20 cellular contexts compared by ENCODE assay signal in the genomic region with DNA sequence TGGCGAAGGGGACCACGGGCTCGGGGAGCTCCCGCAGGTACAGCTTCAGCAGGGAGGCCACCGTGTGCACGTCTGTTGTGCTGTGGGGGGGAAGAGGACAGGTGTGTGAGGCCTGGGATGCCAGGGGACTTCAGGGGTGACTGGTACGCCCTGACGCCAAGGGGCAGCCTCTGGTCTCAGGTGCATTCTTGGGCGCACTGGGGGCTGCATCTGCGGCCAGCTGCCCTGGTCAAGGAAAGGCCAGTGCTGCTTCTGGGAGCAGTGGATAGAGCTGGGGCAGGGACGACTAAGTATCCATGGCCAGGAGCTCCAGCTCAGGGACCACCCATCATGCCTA.
DNase-seq lines count a peak whose midpoint lies in the region; ATAC-seq and TF ChIP-seq lines count a peak whose summit lies in the region.
"Had no signal": no experiment of that assay in that cellular context is flagged by ENCODE, and none has a peak within 500 bp of the region (broad histone marks: within the 10 kb centered on the region; RNA-seq: fewer than 3 reads in every experiment).

No MANE protein-coding gene starts in this region.

- no peak overlapping the region for H2AFZ ChIP-seq in mesenchymal stem cell (ENCODE audit: low read depth, low read length)
- H2AFZ ChIP-seq: PC-9 had no signal

- no peak overlapping the region for H2BK12ac ChIP-seq in mesenchymal stem cell (ENCODE audit: low read length in 2 of 2)

- H3K4me3 ChIP-seq in Peyer's patch = no peak overlapping the region
- no peak overlapping the region for H3K4me3 ChIP-seq in mesenchymal stem cell (ENCODE audit: insufficient read depth in 1 of 2, low read depth in 1 of 2, low read length in 2 of 2)
- H3K4me3 ChIP-seq in spleen = no peak overlapping the region
- H3K4me3 ChIP-seq: HAP-1, PC-9 had no signal

- no peak overlapping the region for H3K4me2 ChIP-seq in mesenchymal stem cell (ENCODE audit: low read length, poor library complexity, severe bottlenecking)
- H3K4me2 ChIP-seq: PC-9 had no signal

- peaks cover 3% of the 10 kb centered on the region for H3K79me1 ChIP-seq in mesenchymal stem cell (replicated peaks; ENCODE audit: low read length, poor library complexity, severe bottlenecking)

- WGBS in mesenchymal stem cell = 97% methylated on average over 11 of the region's 11 CpGs
- 83 to 94% (median 89%) methylated on average over 9 to 11 of the region's 11 CpGs for WGBS in spleen, 5 donors

- TF ChIP-seq POLR2A in Peyer's patch (IDR thresholded peaks at IDR 0.05) = no peak
- TF ChIP-seq POLR2A in spleen (IDR thresholded peaks at IDR 0.05) = no peak

- no peak overlapping the region for H3K23ac ChIP-seq in mesenchymal stem cell (ENCODE audit: low read length in 2 of 2)

- no peak overlapping the region for H2BK5ac ChIP-seq in mesenchymal stem cell (ENCODE audit: low read depth, low read length, poor library complexity, severe bottlenecking)

- H3K36me3 ChIP-seq in Peyer's patch (no peaks in the 10 kb centered on the region), mesenchymal stem cell (ENCODE audit: control insufficient read depth in 1 of 2, insufficient read depth in 2 of 2, low read depth in 1 of 2, low read length in 2 of 2) (peaks cover 42 to 73% of the 10 kb centered on the region in 2 experiments), spleen (no peaks in the 10 kb centered on the region)
- H3K36me3 ChIP-seq: HAP-1 had no signal

- H3K27me3 ChIP-seq in Peyer's patch = no peaks in the 10 kb centered on the region
- no peaks in the 10 kb centered on the region for H3K27me3 ChIP-seq in mesenchymal stem cell (ENCODE audit: control insufficient read depth in 1 of 2, insufficient read depth in 1 of 2, low read length in 2 of 2)
- peaks cover 0 to 26% (median 0%) of the 10 kb centered on the region in 7 donors for H3K27me3 ChIP-seq in spleen (replicated peaks in 1 of 7)

- no peak overlapping the region for H2BK15ac ChIP-seq in mesenchymal stem cell (ENCODE audit: low read depth, poor library complexity, severe bottlenecking)

- H4K91ac ChIP-seq in mesenchymal stem cell (ENCODE audit: low read length) = peak overlapping the region; percentile 21

- no peak overlapping the region for H3K27ac ChIP-seq in Peyer's patch
- H3K27ac ChIP-seq in mesenchymal stem cell (ENCODE audit: low read length, poor library complexity, severe bottlenecking) = no peak overlapping the region
- H3K27ac ChIP-seq in spleen = no peak overlapping the region
- H3K27ac ChIP-seq: PC-9 had no signal

- intact Hi-C loops in spleen (cut with DNase I; ENCODE audit: low total_unique reads) = no loop called here

- H4K8ac ChIP-seq in mesenchymal stem cell (ENCODE audit: low read length) = no peak overlapping the region

- TF ChIP-seq CTCF in Peyer's patch (IDR thresholded peaks at IDR 0.05) = no peak
- TF ChIP-seq CTCF in spleen (IDR thresholded peaks at IDR 0.05 in 8 of 11, conservative IDR thresholded peaks at IDR 0.05 in 3 of 11) = no peak

- H3K4me1 ChIP-seq in Peyer's patch = peaks cover 0 to 10% (median 0%) of the 10 kb centered on the region in 4 donors
- H3K4me1 ChIP-seq in mesenchymal stem cell (ENCODE audit: control insufficient read depth, insufficient read depth, low read depth, low read length) = peaks cover 22% of the 10 kb centered on the region
- peaks cover 0 to 16% (median 12%) of the 10 kb centered on the region in 6 donors for H3K4me1 ChIP-seq in spleen
- H3K4me1 ChIP-seq: HAP-1 had no signal

- peak; percentile 41 for DNase-seq in activated effector memory CD4-positive, alpha-beta T cell treated with anti-CD3 and anti-CD28 coated beads, Interleukin-2, amount 50 U/mL, for 16 hours
- no peak for DNase-seq in activated effector memory CD4-positive, alpha-beta T cell treated with Interleukin-2 at 50 U/mL for 16 hours
- DNase-seq in Peyer's patch = peak in 2 of 3 donors; percentile 35 to 46
- no peak for DNase-seq in mesenchymal stem cell
- peak; percentile 69 for DNase-seq in spleen
- DNase-seq in DMS 273 treated with DMSO at 0.1 percent for 48 hours (lab: John Stamatoyannopoulos, UW) = no peak
- DNase-seq: Calu3; CD4-positive, CD25-positive, alpha-beta regulatory T cell; GF-D8; IMR-90; Kasumi-1; NCI-H1417; NCI-H1930; NCI-H2171 treated with DMSO at 0.1 percent for 48 hours; NCI-H774; PC-9 had no signal

- no peak overlapping the region for H3K9ac ChIP-seq in mesenchymal stem cell (ENCODE audit: low read length)

- H3K9me3 ChIP-seq in Peyer's patch (no peaks in the 10 kb centered on the region), mesenchymal stem cell (ENCODE audit: control insufficient read depth, low read length) (no peaks in the 10 kb centered on the region), spleen (no peaks in the 10 kb centered on the region)
- H3K9me3 ChIP-seq: HAP-1 had no signal

- no peak overlapping the region for H3K18ac ChIP-seq in mesenchymal stem cell (ENCODE audit: low read depth in 1 of 2, low read length in 2 of 2)

- no peak overlapping the region for H2AK5ac ChIP-seq in mesenchymal stem cell (ENCODE audit: low read length, severe bottlenecking)

- H3K4ac ChIP-seq in mesenchymal stem cell (ENCODE audit: low read depth in 1 of 2, low read length in 2 of 2) = no peak overlapping the region

- ATAC-seq in GM19452 (IDR thresholded peaks at IDR 0.05; ENCODE audit: unreplicated experiment) (no peak), HG03139 (IDR thresholded peaks at IDR 0.05; ENCODE audit: unreplicated experiment) (no peak)
- ATAC-seq: Right ventricle myocardium inferior had no signal

- no peak overlapping the region for H2BK120ac ChIP-seq in mesenchymal stem cell (ENCODE audit: low read depth, low read length)

- H3K14ac ChIP-seq in mesenchymal stem cell (ENCODE audit: low read length in 2 of 2) = peak overlapping the region in 1 of 2 experiments; percentile 2

Comparison
In these comparisons a context has a peak if more than half of its experiments do, and no peak if none do; other contexts are left out.
1. DNase-seq: peak in activated effector memory CD4-positive, alpha-beta T cell treated with anti-CD3 and anti-CD28 coated beads, Interleukin-2, amount 50 U/mL, for 16 hours (single experiment), Peyer's patch (2 of 3) and spleen (single experiment); none in activated effector memory CD4-positive, alpha-beta T cell treated with Interleukin-2 at 50 U/mL for 16 hours (single experiment), mesenchymal stem cell (single experiment) and DMS 273 treated with DMSO at 0.1 percent for 48 hours (single experiment).